In genomic region chr19:49084206-49085019, GRCh38 we compare ENCODE assay signal across 1 cellular context.
TF ChIP-seq lines count a peak whose summit lies in the region.

No MANE protein-coding gene starts in this region.

TF ChIP-seq in HepG2, 621 proteins besides CTCF, POLR2A, EP300 and RAD21 (continued from another document and continues in another):
- TF ChIP-seq HINFP (CRISPR knock-in tag; IDR thresholded peaks at IDR 0.05; ENCODE audit: low read depth) (peak; percentile 16; the same call in 1 of the 2 replicates), ZKSCAN8 (CRISPR knock-in tag; IDR thresholded peaks at IDR 0.05; ENCODE audit: borderline replicate concordance) (no peak), ARID5B (CRISPR knock-in tag; IDR thresholded peaks at IDR 0.05) (no peak), PRDM4 (CRISPR knock-in tag; IDR thresholded peaks at IDR 0.05; ENCODE audit: borderline replicate concordance) (no peak), SATB2 (CRISPR knock-in tag; IDR thresholded peaks at IDR 0.05) (no peak), MIER2 (CRISPR knock-in tag; IDR thresholded peaks at IDR 0.05) (no peak), ZNF556 (CRISPR knock-in tag; IDR thresholded peaks at IDR 0.05; ENCODE audit: borderline replicate concordance) (no peak), MED1 (CRISPR knock-in tag; IDR thresholded peaks at IDR 0.05) (no peak), ONECUT2 (CRISPR knock-in tag; IDR thresholded peaks at IDR 0.05) (no peak), TP53 (CRISPR knock-in tag; conservative IDR thresholded peaks at IDR 0.05) (no peak), ZNF562 (CRISPR knock-in tag; IDR thresholded peaks at IDR 0.05; ENCODE audit: borderline replicate concordance) (no peak), ZNF598 (CRISPR knock-in tag; IDR thresholded peaks at IDR 0.05; ENCODE audit: borderline replicate concordance) (no peak), RELA (CRISPR knock-in tag; IDR thresholded peaks at IDR 0.05) (no peak), ZNF30 (CRISPR knock-in tag; IDR thresholded peaks at IDR 0.05) (no peak), SOX13 (IDR thresholded peaks at IDR 0.05) (no peak), SOX13 (CRISPR knock-in tag; conservative IDR thresholded peaks at IDR 0.05 in 1 of 2, IDR thresholded peaks at IDR 0.05 in 1 of 2) (no peak), ZNF850 (CRISPR knock-in tag; conservative IDR thresholded peaks at IDR 0.05) (no peak), NR3C1 (CRISPR knock-in tag; IDR thresholded peaks at IDR 0.05) (no peak), GPN1 (CRISPR knock-in tag; IDR thresholded peaks at IDR 0.05; ENCODE audit: borderline replicate concordance) (no peak), HMGXB4 (CRISPR knock-in tag; IDR thresholded peaks at IDR 0.05; ENCODE audit: borderline replicate concordance in 1 of 2, low read depth in 1 of 2) (no peak), ZNF558 (CRISPR knock-in tag; IDR thresholded peaks at IDR 0.05; ENCODE audit: borderline replicate concordance) (no peak), KLF12 (CRISPR knock-in tag; IDR thresholded peaks at IDR 0.05; ENCODE audit: borderline replicate concordance) (no peak), RFXANK (CRISPR knock-in tag; IDR thresholded peaks at IDR 0.05) (no peak), ZNF75D (CRISPR knock-in tag; IDR thresholded peaks at IDR 0.05; ENCODE audit: borderline replicate concordance) (no peak), TCF7L2 (IDR thresholded peaks at IDR 0.05; ENCODE audit: low read depth, low read length) (no peak), FOXP4 (CRISPR knock-in tag; IDR thresholded peaks at IDR 0.05) (no peak), SRF (IDR thresholded peaks at IDR 0.05; ENCODE audit: low read depth, low read length) (no peak), PATZ1 (CRISPR knock-in tag; IDR thresholded peaks at IDR 0.05) (0 out of 2 replicates have a peak, but pooled peaks have one; percentile 12), ZBTB38 (CRISPR knock-in tag; IDR thresholded peaks at IDR 0.05) (peak; percentile 91), MLX (CRISPR knock-in tag; IDR thresholded peaks at IDR 0.05) (no peak), ZZZ3 (CRISPR knock-in tag; IDR thresholded peaks at IDR 0.05; ENCODE audit: borderline replicate concordance) (no peak), ZBTB14 (CRISPR knock-in tag; IDR thresholded peaks at IDR 0.05) (no peak), TAF15 (IDR thresholded peaks at IDR 0.05; ENCODE audit: low read depth, low read length, poor library complexity, severe bottlenecking) (no peak), ZMAT3 (CRISPR knock-in tag; conservative IDR thresholded peaks at IDR 0.05) (0 out of 2 replicates have a peak, but pooled peaks have one; percentile 4), RFX3 (CRISPR knock-in tag; IDR thresholded peaks at IDR 0.05) (no peak), GLMP (CRISPR knock-in tag; IDR thresholded peaks at IDR 0.05; ENCODE audit: borderline replicate concordance) (no peak)
- TF ChIP-seq, protein P1, sequence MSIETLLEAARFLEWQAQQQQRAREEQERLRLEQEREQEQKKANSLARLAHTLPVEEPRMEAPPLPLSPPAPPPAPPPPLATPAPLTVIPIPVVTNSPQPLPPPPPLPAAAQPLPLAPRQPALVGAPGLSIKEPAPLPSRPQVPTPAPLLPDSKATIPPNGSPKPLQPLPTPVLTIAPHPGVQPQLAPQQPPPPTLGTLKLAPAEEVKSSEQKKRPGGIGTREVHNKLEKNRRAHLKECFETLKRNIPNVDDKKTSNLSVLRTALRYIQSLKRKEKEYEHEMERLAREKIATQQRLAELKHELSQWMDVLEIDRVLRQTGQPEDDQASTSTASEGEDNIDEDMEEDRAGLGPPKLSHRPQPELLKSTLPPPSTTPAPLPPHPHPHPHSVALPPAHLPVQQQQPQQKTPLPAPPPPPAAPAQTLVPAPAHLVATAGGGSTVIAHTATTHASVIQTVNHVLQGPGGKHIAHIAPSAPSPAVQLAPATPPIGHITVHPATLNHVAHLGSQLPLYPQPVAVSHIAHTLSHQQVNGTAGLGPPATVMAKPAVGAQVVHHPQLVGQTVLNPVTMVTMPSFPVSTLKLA (IDR thresholded peaks at IDR 0.05) = no peak
- TF ChIP-seq, protein P2, sequence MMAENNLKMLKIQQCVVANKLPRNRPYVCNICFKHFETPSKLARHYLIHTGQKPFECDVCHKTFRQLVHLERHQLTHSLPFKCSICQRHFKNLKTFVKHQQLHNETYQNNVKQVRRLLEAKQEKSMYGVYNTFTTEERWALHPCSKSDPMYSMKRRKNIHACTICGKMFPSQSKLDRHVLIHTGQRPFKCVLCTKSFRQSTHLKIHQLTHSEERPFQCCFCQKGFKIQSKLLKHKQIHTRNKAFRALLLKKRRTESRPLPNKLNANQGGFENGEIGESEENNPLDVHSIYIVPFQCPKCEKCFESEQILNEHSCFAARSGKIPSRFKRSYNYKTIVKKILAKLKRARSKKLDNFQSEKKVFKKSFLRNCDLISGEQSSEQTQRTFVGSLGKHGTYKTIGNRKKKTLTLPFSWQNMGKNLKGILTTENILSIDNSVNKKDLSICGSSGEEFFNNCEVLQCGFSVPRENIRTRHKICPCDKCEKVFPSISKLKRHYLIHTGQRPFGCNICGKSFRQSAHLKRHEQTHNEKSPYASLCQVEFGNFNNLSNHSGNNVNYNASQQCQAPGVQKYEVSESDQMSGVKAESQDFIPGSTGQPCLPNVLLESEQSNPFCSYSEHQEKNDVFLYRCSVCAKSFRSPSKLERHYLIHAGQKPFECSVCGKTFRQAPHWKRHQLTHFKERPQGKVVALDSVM (CRISPR knock-in tag; IDR thresholded peaks at IDR 0.05) = no peak
